Comparison of ENCODE assay signal across 1 cellular context in genomic region chr4:17636696-17637351, GRCh38.
TF ChIP-seq lines count a peak whose summit lies in the region.

No MANE protein-coding gene starts in this region.

TF ChIP-seq in K562, 482 proteins besides CTCF, POLR2A, EP300 and RAD21 (continued from another document and continues in another):
- TF ChIP-seq, protein P1, sequence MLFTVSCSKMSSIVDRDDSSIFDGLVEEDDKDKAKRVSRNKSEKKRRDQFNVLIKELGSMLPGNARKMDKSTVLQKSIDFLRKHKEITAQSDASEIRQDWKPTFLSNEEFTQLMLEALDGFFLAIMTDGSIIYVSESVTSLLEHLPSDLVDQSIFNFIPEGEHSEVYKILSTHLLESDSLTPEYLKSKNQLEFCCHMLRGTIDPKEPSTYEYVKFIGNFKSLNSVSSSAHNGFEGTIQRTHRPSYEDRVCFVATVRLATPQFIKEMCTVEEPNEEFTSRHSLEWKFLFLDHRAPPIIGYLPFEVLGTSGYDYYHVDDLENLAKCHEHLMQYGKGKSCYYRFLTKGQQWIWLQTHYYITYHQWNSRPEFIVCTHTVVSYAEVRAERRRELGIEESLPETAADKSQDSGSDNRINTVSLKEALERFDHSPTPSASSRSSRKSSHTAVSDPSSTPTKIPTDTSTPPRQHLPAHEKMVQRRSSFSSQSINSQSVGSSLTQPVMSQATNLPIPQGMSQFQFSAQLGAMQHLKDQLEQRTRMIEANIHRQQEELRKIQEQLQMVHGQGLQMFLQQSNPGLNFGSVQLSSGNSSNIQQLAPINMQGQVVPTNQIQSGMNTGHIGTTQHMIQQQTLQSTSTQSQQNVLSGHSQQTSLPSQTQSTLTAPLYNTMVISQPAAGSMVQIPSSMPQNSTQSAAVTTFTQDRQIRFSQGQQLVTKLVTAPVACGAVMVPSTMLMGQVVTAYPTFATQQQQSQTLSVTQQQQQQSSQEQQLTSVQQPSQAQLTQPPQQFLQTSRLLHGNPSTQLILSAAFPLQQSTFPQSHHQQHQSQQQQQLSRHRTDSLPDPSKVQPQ (CRISPR knock-in tag; IDR thresholded peaks at IDR 0.05; ENCODE audit: borderline replicate concordance) = no peak
- TF ChIP-seq ZNF384 (IDR thresholded peaks at IDR 0.05; ENCODE audit: low read depth, low read length) (peak; percentile 95), YY1 (IDR thresholded peaks at IDR 0.05; ENCODE audit: borderline replicate concordance in 1 of 3, control insufficient read depth in 1 of 3, extremely low read depth in 1 of 3, insufficient read depth in 3 of 3, insufficient read length in 1 of 3, insufficient replicate concordance in 2 of 3, low read depth in 1 of 3, low read length in 2 of 3) (peak in 2 of 3 experiments; percentile 10 to 61), ZNF3 (CRISPR knock-in tag; IDR thresholded peaks at IDR 0.05) (no peak), PML (IDR thresholded peaks at IDR 0.05; ENCODE audit: low read length) (no peak), GATAD2A (IDR thresholded peaks at IDR 0.05) (no peak), SMAD2 (IDR thresholded peaks at IDR 0.05; ENCODE audit: low read depth, low read length) (no peak), RCOR1 (IDR thresholded peaks at IDR 0.05; ENCODE audit: borderline replicate concordance in 1 of 2, low read depth in 2 of 2, low read length in 2 of 2) (no peak; a peak in 1 of 4 replicates), TRIM28 (IDR thresholded peaks at IDR 0.05) (no peak), HNRNPUL1 (IDR thresholded peaks at IDR 0.05; ENCODE audit: low read length) (no peak), ZNF232 (CRISPR knock-in tag; IDR thresholded peaks at IDR 0.05) (no peak), ZFPM2 (CRISPR knock-in tag; IDR thresholded peaks at IDR 0.05) (no peak), CC2D1A (IDR thresholded peaks at IDR 0.05) (no peak), BHLHE40 (IDR thresholded peaks at IDR 0.05; ENCODE audit: low read length) (no peak), NUFIP1 (IDR thresholded peaks at IDR 0.05; ENCODE audit: partially characterized antibody) (no peak), FUS (optimal IDR thresholded peaks at IDR 0.05; ENCODE audit: low read depth, low read length) (no peak), CTBP1 (IDR thresholded peaks at IDR 0.05; ENCODE audit: borderline replicate concordance) (peak; percentile 56; the same call in 1 of the 2 replicates), MLX (CRISPR knock-in tag; conservative IDR thresholded peaks at IDR 0.05) (no peak), XRCC4 (IDR thresholded peaks at IDR 0.05; ENCODE audit: extremely low read depth, insufficient read depth, insufficient read length) (no peak), HES1 (IDR thresholded peaks at IDR 0.05; ENCODE audit: low read depth) (no peak), POLR2AphosphoS2 (IDR thresholded peaks at IDR 0.05; ENCODE audit: low read length) (peak; percentile 83; the same call in 1 of the 2 replicates), SUPT5H (IDR thresholded peaks at IDR 0.05) (peak; percentile 42; the same call in 1 of the 2 replicates), RFX1 (IDR thresholded peaks at IDR 0.05) (no peak), ZNF347 (CRISPR knock-in tag; IDR thresholded peaks at IDR 0.05; ENCODE audit: low read depth) (no peak), HNRNPLL (IDR thresholded peaks at IDR 0.05; ENCODE audit: low read depth, low read length, poor library complexity, severe bottlenecking) (no peak), MTF1 (CRISPR knock-in tag; IDR thresholded peaks at IDR 0.05; ENCODE audit: borderline replicate concordance) (no peak), ZNF584 (CRISPR knock-in tag; IDR thresholded peaks at IDR 0.05; ENCODE audit: low read depth) (no peak), KAT2B (IDR thresholded peaks at IDR 0.05; ENCODE audit: low read depth, low read length) (no peak), ZNF76 (CRISPR knock-in tag; IDR thresholded peaks at IDR 0.05; ENCODE audit: borderline replicate concordance) (no peak), ZEB2 (IDR thresholded peaks at IDR 0.05) (no peak), KDM1A (IDR thresholded peaks at IDR 0.05) (no peak), XRCC3 (IDR thresholded peaks at IDR 0.05) (no peak), HNRNPH1 (optimal IDR thresholded peaks at IDR 0.05; ENCODE audit: low read depth, low read length) (no peak), ZNF133 (CRISPR knock-in tag; IDR thresholded peaks at IDR 0.05) (no peak), POLR2AphosphoS5 (IDR thresholded peaks at IDR 0.05; ENCODE audit: control insufficient read depth, insufficient read depth, low read depth, low read length) (peak; percentile 44; the same call in 1 of the 2 replicates), ARNT (IDR thresholded peaks at IDR 0.05) (no peak), SP1 (CRISPR knock-in tag; IDR thresholded peaks at IDR 0.05) (no peak), IRF1 (CRISPR knock-in tag; IDR thresholded peaks at IDR 0.05; ENCODE audit: borderline replicate concordance) (no peak), NFIC (IDR thresholded peaks at IDR 0.05) (no peak), PTBP1 (IDR thresholded peaks at IDR 0.05; ENCODE audit: low read depth, low read length) (no peak), CCNT2 (IDR thresholded peaks at IDR 0.05; ENCODE audit: borderline replicate concordance, extremely low read depth, insufficient read length, low read depth, low read length) (peak; percentile 25), SMARCE1 (IDR thresholded peaks at IDR 0.05) (0 out of 2 replicates have a peak, but pooled peaks have one; percentile 23), CBFA2T3 (IDR thresholded peaks at IDR 0.05) (no peak), DEAF1 (CRISPR knock-in tag; IDR thresholded peaks at IDR 0.05) (peak; percentile 41; the same call in 1 of the 2 replicates), ZNF12 (CRISPR knock-in tag; IDR thresholded peaks at IDR 0.05) (no peak), PRPF4 (IDR thresholded peaks at IDR 0.05; ENCODE audit: insufficient read depth, low read depth, low read length, poor library complexity, severe bottlenecking) (no peak), RBM25 (IDR thresholded peaks at IDR 0.05; ENCODE audit: low read depth, low read length, severe bottlenecking) (no peak), ZNF583 (CRISPR knock-in tag; IDR thresholded peaks at IDR 0.05) (no peak), CBX5 (IDR thresholded peaks at IDR 0.05; ENCODE audit: borderline replicate concordance, low read depth) (no peak), SIN3B (IDR thresholded peaks at IDR 0.05; ENCODE audit: low read depth) (no peak), PREB (CRISPR knock-in tag; IDR thresholded peaks at IDR 0.05) (no peak), HMGN3 (IDR thresholded peaks at IDR 0.05; ENCODE audit: borderline replicate concordance, extremely low read depth, insufficient read length, low read depth, low read length) (no peak), FOXM1 (IDR thresholded peaks at IDR 0.05; ENCODE audit: low read depth) (no peak), FOXM1 (CRISPR knock-in tag; IDR thresholded peaks at IDR 0.05; ENCODE audit: low read depth) (no peak), BACH1 (tag; IDR thresholded peaks at IDR 0.05) (no peak), ETS2 (tag; IDR thresholded peaks at IDR 0.05; ENCODE audit: borderline replicate concordance, poor library complexity, severe bottlenecking) (no peak), L3MBTL2 (IDR thresholded peaks at IDR 0.05) (0 out of 2 replicates have a peak, but pooled peaks have one; percentile 9)
- TF ChIP-seq, protein P2, sequence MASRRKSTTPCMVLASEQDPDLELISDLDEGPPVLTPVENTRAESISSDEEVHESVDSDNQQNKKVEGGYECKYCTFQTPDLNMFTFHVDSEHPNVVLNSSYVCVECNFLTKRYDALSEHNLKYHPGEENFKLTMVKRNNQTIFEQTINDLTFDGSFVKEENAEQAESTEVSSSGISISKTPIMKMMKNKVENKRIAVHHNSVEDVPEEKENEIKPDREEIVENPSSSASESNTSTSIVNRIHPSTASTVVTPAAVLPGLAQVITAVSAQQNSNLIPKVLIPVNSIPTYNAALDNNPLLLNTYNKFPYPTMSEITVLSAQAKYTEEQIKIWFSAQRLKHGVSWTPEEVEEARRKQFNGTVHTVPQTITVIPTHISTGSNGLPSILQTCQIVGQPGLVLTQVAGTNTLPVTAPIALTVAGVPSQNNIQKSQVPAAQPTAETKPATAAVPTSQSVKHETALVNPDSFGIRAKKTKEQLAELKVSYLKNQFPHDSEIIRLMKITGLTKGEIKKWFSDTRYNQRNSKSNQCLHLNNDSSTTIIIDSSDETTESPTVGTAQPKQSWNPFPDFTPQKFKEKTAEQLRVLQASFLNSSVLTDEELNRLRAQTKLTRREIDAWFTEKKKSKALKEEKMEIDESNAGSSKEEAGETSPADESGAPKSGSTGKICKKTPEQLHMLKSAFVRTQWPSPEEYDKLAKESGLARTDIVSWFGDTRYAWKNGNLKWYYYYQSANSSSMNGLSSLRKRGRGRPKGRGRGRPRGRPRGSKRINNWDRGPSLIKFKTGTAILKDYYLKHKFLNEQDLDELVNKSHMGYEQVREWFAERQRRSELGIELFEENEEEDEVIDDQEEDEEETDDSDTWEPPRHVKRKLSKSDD (conservative IDR thresholded peaks at IDR 0.05; ENCODE audit: low read length) = no peak
- TF ChIP-seq, protein P3, sequence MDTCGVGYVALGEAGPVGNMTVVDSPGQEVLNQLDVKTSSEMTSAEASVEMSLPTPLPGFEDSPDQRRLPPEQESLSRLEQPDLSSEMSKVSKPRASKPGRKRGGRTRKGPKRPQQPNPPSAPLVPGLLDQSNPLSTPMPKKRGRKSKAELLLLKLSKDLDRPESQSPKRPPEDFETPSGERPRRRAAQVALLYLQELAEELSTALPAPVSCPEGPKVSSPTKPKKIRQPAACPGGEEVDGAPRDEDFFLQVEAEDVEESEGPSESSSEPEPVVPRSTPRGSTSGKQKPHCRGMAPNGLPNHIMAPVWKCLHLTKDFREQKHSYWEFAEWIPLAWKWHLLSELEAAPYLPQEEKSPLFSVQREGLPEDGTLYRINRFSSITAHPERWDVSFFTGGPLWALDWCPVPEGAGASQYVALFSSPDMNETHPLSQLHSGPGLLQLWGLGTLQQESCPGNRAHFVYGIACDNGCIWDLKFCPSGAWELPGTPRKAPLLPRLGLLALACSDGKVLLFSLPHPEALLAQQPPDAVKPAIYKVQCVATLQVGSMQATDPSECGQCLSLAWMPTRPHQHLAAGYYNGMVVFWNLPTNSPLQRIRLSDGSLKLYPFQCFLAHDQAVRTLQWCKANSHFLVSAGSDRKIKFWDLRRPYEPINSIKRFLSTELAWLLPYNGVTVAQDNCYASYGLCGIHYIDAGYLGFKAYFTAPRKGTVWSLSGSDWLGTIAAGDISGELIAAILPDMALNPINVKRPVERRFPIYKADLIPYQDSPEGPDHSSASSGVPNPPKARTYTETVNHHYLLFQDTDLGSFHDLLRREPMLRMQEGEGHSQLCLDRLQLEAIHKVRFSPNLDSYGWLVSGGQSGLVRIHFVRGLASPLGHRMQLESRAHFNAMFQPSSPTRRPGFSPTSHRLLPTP (IDR thresholded peaks at IDR 0.05; ENCODE audit: borderline replicate concordance, extremely low read depth, insufficient read length) = no peak
- TF ChIP-seq, protein P4, sequence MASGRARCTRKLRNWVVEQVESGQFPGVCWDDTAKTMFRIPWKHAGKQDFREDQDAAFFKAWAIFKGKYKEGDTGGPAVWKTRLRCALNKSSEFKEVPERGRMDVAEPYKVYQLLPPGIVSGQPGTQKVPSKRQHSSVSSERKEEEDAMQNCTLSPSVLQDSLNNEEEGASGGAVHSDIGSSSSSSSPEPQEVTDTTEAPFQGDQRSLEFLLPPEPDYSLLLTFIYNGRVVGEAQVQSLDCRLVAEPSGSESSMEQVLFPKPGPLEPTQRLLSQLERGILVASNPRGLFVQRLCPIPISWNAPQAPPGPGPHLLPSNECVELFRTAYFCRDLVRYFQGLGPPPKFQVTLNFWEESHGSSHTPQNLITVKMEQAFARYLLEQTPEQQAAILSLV (tag; IDR thresholded peaks at IDR 0.05) = no peak
- TF ChIP-seq, protein P5, sequence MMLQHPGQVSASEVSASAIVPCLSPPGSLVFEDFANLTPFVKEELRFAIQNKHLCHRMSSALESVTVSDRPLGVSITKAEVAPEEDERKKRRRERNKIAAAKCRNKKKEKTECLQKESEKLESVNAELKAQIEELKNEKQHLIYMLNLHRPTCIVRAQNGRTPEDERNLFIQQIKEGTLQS (IDR thresholded peaks at IDR 0.05) = no peak
- TF ChIP-seq, protein P5 (CRISPR knock-in tag; conservative IDR thresholded peaks at IDR 0.05) = no peak
